31 cellular contexts compared by ENCODE assay signal in genomic region chr21:44834951-44835646, GRCh38. TPM values are rescaled to one million over a fixed set of nuclear protein-coding genes. Genes with fewer than 3 reads are reported as not detected.
DNase-seq lines count a peak whose midpoint lies in the region; ATAC-seq, FAIRE-seq and TF ChIP-seq lines count a peak whose summit lies in the region.
"Had no signal": no experiment of that assay in that cellular context is flagged by ENCODE, and none has a peak within 500 bp of the region (broad histone marks: within the 10 kb centered on the region; RNA-seq: fewer than 3 reads in every experiment).

No MANE protein-coding gene starts in this region.

- no peak overlapping the region for H3K9ac ChIP-seq in HepG2 (ENCODE audit: insufficient read depth, low read depth, low read length)

- TF ChIP-seq CTCF in choroid plexus epithelial cell (conservative IDR thresholded peaks at IDR 0.05; ENCODE audit: low read depth, low read length) (peak; percentile 8), HepG2 (CRISPR knock-in tag; IDR thresholded peaks at IDR 0.05) (peak; percentile 46), PC-9 (conservative IDR thresholded peaks at IDR 0.05) (no peak)

- no peak overlapping the region for H3K4me3 Mint-ChIP-seq in activated CD4-positive, alpha-beta T cell treated with anti-CD3 and anti-CD28 coated beads, Interleukin-2, amount 10 ng/mL, durations not matched to agents 7 days and 5 days
- H3K4me3 Mint-ChIP-seq: activated T-cell treated with anti-CD3 and anti-CD28 coated beads, Interleukin-2, amount 50 U/mL, for 24 hours; brain; CD8-positive, alpha-beta memory T cell; stimulated activated naive CD8-positive, alpha-beta T cell treated with anti-CD3 and anti-CD28 coated beads, Interleukin-15, Interleukin-2, amounts not matched to agents 100 ng/mL and 50 ng/mL, for 24 hours; T-helper 17 cell had no signal

- intact Hi-C loops in HepG2 (cut with micrococcal nuclease; ENCODE audit: unreplicated experiment): no loop called here
- intact Hi-C loops in PC-9 (cut with micrococcal nuclease; ENCODE audit: unreplicated experiment): no loop called here

- H3K27me3 Mint-ChIP-seq in activated CD4-positive, alpha-beta T cell treated with anti-CD3 and anti-CD28 coated beads, Interleukin-2, amount 10 ng/mL, durations not matched to agents 7 days and 5 days: no peaks in the 10 kb centered on the region
- H3K27me3 Mint-ChIP-seq: activated T-cell treated with anti-CD3 and anti-CD28 coated beads, Interleukin-2, amount 50 U/mL, for 24 hours; stimulated activated naive CD8-positive, alpha-beta T cell treated with anti-CD3 and anti-CD28 coated beads, Interleukin-15, Interleukin-2, amounts not matched to agents 100 ng/mL and 50 ng/mL, for 24 hours; T-helper 17 cell had no signal

- H3K79me2 ChIP-seq in HepG2 (ENCODE audit: insufficient read depth, low read length) (no peaks in the 10 kb centered on the region), PC-9 (ENCODE audit: low read depth) (no peaks in the 10 kb centered on the region)

- H3K9me2 ChIP-seq in PC-9 (ENCODE audit: insufficient read depth): no peaks in the 10 kb centered on the region

- peaks cover 7% of the 10 kb centered on the region for H3K4me1 Mint-ChIP-seq in activated CD4-positive, alpha-beta T cell treated with anti-CD3 and anti-CD28 coated beads, Interleukin-2, amount 10 ng/mL, durations not matched to agents 7 days and 5 days

- FAIRE-seq in HepG2 (lab: Jason Lieb, UNC): no peak
- FAIRE-seq: A204.1, G401.6, H54 had no signal

- H3K27me3 ChIP-seq in HepG2 (ENCODE audit: control insufficient read depth in 1 of 2, insufficient read depth in 2 of 2, low read length in 2 of 2) (peaks cover 4 to 24% of the 10 kb centered on the region in 2 experiments; a peak in 4 of 5 replicates), PC-9 (ENCODE audit: insufficient read depth, low read depth) (no peaks in the 10 kb centered on the region)
- H3K27me3 ChIP-seq: adrenal gland, uterus had no signal

- in situ Hi-C loops in HepG2 (cut with HindIII; ENCODE audit: extremely low pct_ligation_motif_present, low pct_unique_long_range_greater_than_20kb): no loop called here

- peaks cover 40% of the 10 kb centered on the region for H3K4me1 ChIP-seq in HepG2 (ENCODE audit: insufficient read depth, low read length)
- no peaks in the 10 kb centered on the region; the same call in 1 of the 2 replicates for H3K4me1 ChIP-seq in PC-9 (replicated peaks; ENCODE audit: insufficient read depth)
- H3K4me1 ChIP-seq: uterus had no signal

- H2AFZ ChIP-seq in HepG2 (ENCODE audit: low read length) (no peak overlapping the region), PC-9 (no peak overlapping the region)

- no peak overlapping the region for H3K4me3 ChIP-seq in choroid plexus epithelial cell (ENCODE audit: low read depth, low read length)
- no peak overlapping the region for H3K4me3 ChIP-seq in HepG2 (replicated peaks in 1 of 3; ENCODE audit: insufficient read depth in 1 of 3, low read depth in 2 of 3, low read length in 3 of 3)
- H3K4me3 ChIP-seq in PC-9: no peak overlapping the region
- H3K4me3 ChIP-seq: adrenal gland, thoracic aorta, uterus had no signal

- H3K9me3 Mint-ChIP-seq in activated CD4-positive, alpha-beta T cell treated with anti-CD3 and anti-CD28 coated beads, Interleukin-2, amount 10 ng/mL, durations not matched to agents 7 days and 5 days: peaks cover 2% of the 10 kb centered on the region
- H3K9me3 Mint-ChIP-seq: activated T-cell treated with anti-CD3 and anti-CD28 coated beads, Interleukin-2, amount 50 U/mL, for 24 hours; CD8-positive, alpha-beta memory T cell; naive B cell; stimulated activated naive CD8-positive, alpha-beta T cell treated with anti-CD3 and anti-CD28 coated beads, Interleukin-15, Interleukin-2, amounts not matched to agents 100 ng/mL and 50 ng/mL, for 24 hours had no signal

- H3K27ac ChIP-seq in HepG2 (ENCODE audit: extremely low read length, insufficient read depth, low read length): no peak overlapping the region
- no peak overlapping the region for H3K27ac ChIP-seq in PC-9
- H3K27ac ChIP-seq: adrenal gland, thoracic aorta, uterus had no signal

- 57% methylated on average over 19 of the region's 29 CpGs for WGBS in HepG2 (ENCODE audit: low lambda C conversion rate)

- peak overlapping the region; percentile 13 for H3K27ac Mint-ChIP-seq in activated CD4-positive, alpha-beta T cell treated with anti-CD3 and anti-CD28 coated beads, Interleukin-2, amount 10 ng/mL, durations not matched to agents 7 days and 5 days
- H3K27ac Mint-ChIP-seq: activated T-cell treated with anti-CD3 and anti-CD28 coated beads, Interleukin-2, amount 50 U/mL, for 24 hours; brain; CD8-positive, alpha-beta memory T cell; naive B cell; stimulated activated naive CD8-positive, alpha-beta T cell treated with anti-CD3 and anti-CD28 coated beads, Interleukin-15, Interleukin-2, amounts not matched to agents 100 ng/mL and 50 ng/mL, for 24 hours; T-helper 17 cell had no signal

- TF ChIP-seq POLR2A in HepG2 (IDR thresholded peaks at IDR 0.05; ENCODE audit: insufficient read depth in 1 of 2, low read depth in 2 of 2, low read length in 2 of 2): no peak

- H4K20me1 ChIP-seq in HepG2 (ENCODE audit: insufficient read depth, low read length) (no peaks in the 10 kb centered on the region), PC-9 (ENCODE audit: insufficient read depth) (no peaks in the 10 kb centered on the region)

- H3K9me3 ChIP-seq in HepG2 (ENCODE audit: low read length): no peaks in the 10 kb centered on the region
- H3K9me3 ChIP-seq in PC-9 (ENCODE audit: insufficient read depth, low read depth): no peaks in the 10 kb centered on the region
- H3K9me3 ChIP-seq: adrenal gland, thoracic aorta, uterus had no signal

- H3K4me2 ChIP-seq in HepG2 (ENCODE audit: low read depth, low read length): no peak overlapping the region
- H3K4me2 ChIP-seq in PC-9: no peak overlapping the region

- no peak for TF ChIP-seq RAD21 in HepG2 (CRISPR knock-in tag; IDR thresholded peaks at IDR 0.05)

- CTCF ChIA-PET in activated CD4-positive, alpha-beta T cell treated with anti-CD3 and anti-CD28 coated beads, Interleukin-2, amount 10 ng/mL, durations not matched to agents 7 days and 5 days (lab: Charles Lee): no interaction called here
- CTCF ChIA-PET in HepG2 (lab: Yijun Ruan, JAX; ENCODE audit: low intra/inter-chr PET ratio, low total read pairs): no interaction called here
- CTCF ChIA-PET in PC-9 (lab: Charles Lee): no interaction called here

- BruUV-seq in HepG2 (replicated peaks; lab: Mats Ljungman, UMichigan) (no TSS peak), PC-9 (replicated peaks; lab: Mats Ljungman, UMichigan) (no TSS peak)

- H3K36me3 Mint-ChIP-seq in activated CD4-positive, alpha-beta T cell treated with anti-CD3 and anti-CD28 coated beads, Interleukin-2, amount 10 ng/mL, durations not matched to agents 7 days and 5 days (ENCODE audit: low read depth): no peaks in the 10 kb centered on the region
- H3K36me3 Mint-ChIP-seq: brain; CD8-positive, alpha-beta memory T cell; naive B cell had no signal

- TF ChIP-seq EP300 in HepG2 (IDR thresholded peaks at IDR 0.05; ENCODE audit: low read depth in 2 of 2, low read length in 2 of 2) (no peak), HepG2 (CRISPR knock-in tag; IDR thresholded peaks at IDR 0.05; ENCODE audit: borderline replicate concordance) (no peak)

- ATAC-seq in HepG2: no peak
- ATAC-seq: T-helper 17 cell had no signal

- H3K36me3 ChIP-seq in HepG2 (replicated peaks in 1 of 2; ENCODE audit: control insufficient read depth in 1 of 2, insufficient read depth in 2 of 2, low read length in 2 of 2) (no peaks in the 10 kb centered on the region), PC-9 (ENCODE audit: low read depth) (no peaks in the 10 kb centered on the region)
- H3K36me3 ChIP-seq: adrenal gland, thoracic aorta, uterus had no signal

- no peaks in the 10 kb centered on the region for H3F3A ChIP-seq in PC-9 (ENCODE audit: insufficient read depth, low read depth)

- POLR2A ChIA-PET in activated CD4-positive, alpha-beta T cell treated with anti-CD3 and anti-CD28 coated beads, Interleukin-2, amount 10 ng/mL, durations not matched to agents 7 days and 5 days (lab: Charles Lee): no interaction called here
- POLR2A ChIA-PET in HepG2 (lab: Yijun Ruan, JAX): no interaction called here
- POLR2A ChIA-PET in PC-9 (lab: Charles Lee; ENCODE audit: unreplicated experiment): no interaction called here

- no peak for DNase-seq in activated CD4-positive, alpha-beta T cell treated with anti-CD3 and anti-CD28 coated beads, Interleukin-2, amount 10 ng/mL, durations not matched to agents 7 days and 5 days
- DNase-seq in activated CD4-positive, alpha-beta T cell treated with anti-CD3 and anti-CD28 coated beads, Interleukin-2, amount 50 U/mL, for 48 hours: no peak
- no peak for DNase-seq in choroid plexus epithelial cell (ENCODE audit: low read depth)
- DNase-seq in HepG2 (ENCODE audit: low spot score): no peak
- no peak for DNase-seq in middle frontal gyrus (ENCODE audit: extremely low spot score, low spot score)
- DNase-seq in NCI-H2029 (lab: John Stamatoyannopoulos, UW): no peak
- no peak for DNase-seq in SKM-1 treated with dmso at 0.1 percent for 144 hours (lab: John Stamatoyannopoulos, UW; ENCODE audit: unreplicated experiment)
- no peak for DNase-seq in PC-9
- DNase-seq: activated CD4-positive, alpha-beta T cell treated with anti-CD3 and anti-CD28 coated beads for 4 hours; activated naive CD4-positive, alpha-beta T cell; activated T-cell treated with anti-CD3 and anti-CD28 coated beads, Interleukin-2, amount 50 U/mL, for 24 hours; AML-193; CD8-positive, alpha-beta memory T cell; cerebellar nuclear complex; DMS53; mesendoderm; naive B cell; NCI-H1092; NCI-H187 treated with DMSO at 0.1 percent for 48 hours; NCI-H526 treated with DMSO at 0.1 percent for 48 hours; occipital lobe; RPMI8226; T-helper 17 cell; uterus had no signal

RNA-seq across cellular contexts. Expression of gene SUMO3, which starts 17.2 kb away (rescaled TPM):
- 10 to 100 TPM; 91.1 to 97.9 TPM for total RNA-seq in activated CD4-positive, alpha-beta T cell treated with anti-CD3 and anti-CD28 coated beads, Interleukin-2, amount 10 ng/mL, durations not matched to agents 7 days and 5 days
- total RNA-seq in HepG2 (2016; rRNA removed; fragmentation: Illumina TruSeq; extraction: Trizol) (92.4 and 111 TPM in 2 replicates), PC-9 (2021) (79.6 and 81.5 TPM in 2 replicates)
- total RNA-seq in HepG2 (2016; cell fraction: cytosol; rRNA removed; fragmentation: Illumina TruSeq; extraction: Trizol; ENCODE audit: low read depth): 75.4 and 89.7 TPM in 2 replicates
- total RNA-seq in HepG2 (2016; cell fraction: insoluble cytoplasmic fraction; rRNA removed; fragmentation: Illumina TruSeq; extraction: Trizol): 95.7 and 103 TPM in 2 replicates
- 169 and 187 TPM in 2 replicates for total RNA-seq in HepG2 (2016; cell fraction: membrane; rRNA removed; fragmentation: Illumina TruSeq; extraction: Trizol)
- 37.2 and 43.4 TPM in 2 replicates for total RNA-seq in HepG2 (2016; cell fraction: nucleus; rRNA removed; fragmentation: Illumina TruSeq; extraction: Trizol)
- polyA plus RNA-seq in HepG2 (2011; rRNA removed): 46.6 and 51.4 TPM in 2 replicates
- polyA plus RNA-seq in HepG2 (2011; cell fraction: cytosol; rRNA removed): 69.8 and 78.7 TPM in 2 replicates
- 23.1 and 24.9 TPM in 2 replicates for polyA plus RNA-seq in HepG2 (2011; cell fraction: nucleus; rRNA removed)
- polyA plus RNA-seq in HepG2 (2012): 80.3 and 83.9 TPM in 2 replicates
- 129 and 158 TPM in 2 replicates for polyA plus RNA-seq in HepG2 (2016; cell fraction: cytosol; fragmentation: Illumina TruSeq; extraction: Trizol; ENCODE audit: low read depth)
- polyA plus RNA-seq in HepG2 (2016; cell fraction: insoluble cytoplasmic fraction; fragmentation: Illumina TruSeq; extraction: Trizol; ENCODE audit: low read depth): 154 and 159 TPM in 2 replicates
- polyA plus RNA-seq in HepG2 (2016; cell fraction: membrane; fragmentation: Illumina TruSeq; extraction: Trizol; ENCODE audit: low read depth): 228 and 251 TPM in 2 replicates
- 69.6 and 74.5 TPM in 2 replicates for polyA plus RNA-seq in HepG2 (2016; cell fraction: nucleus; fragmentation: Illumina TruSeq; extraction: Trizol; ENCODE audit: insufficient read depth, low read depth)
- 52.3 and 76.3 TPM in 2 replicates for polyA minus RNA-seq in HepG2 (2011; rRNA and poly(A)+ RNA removed; ENCODE audit: low replicate concordance)
- 36.4 and 40.4 TPM in 2 replicates for polyA minus RNA-seq in HepG2 (2011; cell fraction: cytosol; rRNA and poly(A)+ RNA removed)
- polyA minus RNA-seq in HepG2 (2011; cell fraction: nucleus; rRNA and poly(A)+ RNA removed): 19.8 and 23.2 TPM in 2 replicates

RNA-seq across cellular contexts. Expression of gene UBE2G2, which starts 33.5 kb away (rescaled TPM):
- 100 to 1,000 TPM in 1 of 2 experiments, 10 to 100 TPM in 1; 95.8 to 103 TPM for total RNA-seq in activated CD4-positive, alpha-beta T cell treated with anti-CD3 and anti-CD28 coated beads, Interleukin-2, amount 10 ng/mL, durations not matched to agents 7 days and 5 days
- total RNA-seq in HepG2 (2016; rRNA removed; fragmentation: Illumina TruSeq; extraction: Trizol) (55.4 and 62.0 TPM in 2 replicates), PC-9 (2021) (51.9 and 52.7 TPM in 2 replicates)
- total RNA-seq in HepG2 (2016; cell fraction: cytosol; rRNA removed; fragmentation: Illumina TruSeq; extraction: Trizol; ENCODE audit: low read depth): 6.2 and 7.8 TPM in 2 replicates
- total RNA-seq in HepG2 (2016; cell fraction: insoluble cytoplasmic fraction; rRNA removed; fragmentation: Illumina TruSeq; extraction: Trizol): 55.6 and 59.2 TPM in 2 replicates
- 24.1 and 25.4 TPM in 2 replicates for total RNA-seq in HepG2 (2016; cell fraction: membrane; rRNA removed; fragmentation: Illumina TruSeq; extraction: Trizol)
- 58.4 and 64.5 TPM in 2 replicates for total RNA-seq in HepG2 (2016; cell fraction: nucleus; rRNA removed; fragmentation: Illumina TruSeq; extraction: Trizol)
- 92.0 and 106 TPM in 2 replicates for polyA plus RNA-seq in HepG2 (2011; rRNA removed)
- 65.4 and 70.1 TPM in 2 replicates for polyA plus RNA-seq in HepG2 (2011; cell fraction: cytosol; rRNA removed)
- polyA plus RNA-seq in HepG2 (2011; cell fraction: nucleus; rRNA removed): 159 and 211 TPM in 2 replicates
- polyA plus RNA-seq in HepG2 (2012): 63.5 and 84.4 TPM in 2 replicates
- 6.2 and 8.1 TPM in 2 replicates for polyA plus RNA-seq in HepG2 (2016; cell fraction: cytosol; fragmentation: Illumina TruSeq; extraction: Trizol; ENCODE audit: low read depth)
- polyA plus RNA-seq in HepG2 (2016; cell fraction: insoluble cytoplasmic fraction; fragmentation: Illumina TruSeq; extraction: Trizol; ENCODE audit: low read depth): 70.2 and 76.6 TPM in 2 replicates
- 18.6 and 20.2 TPM in 2 replicates for polyA plus RNA-seq in HepG2 (2016; cell fraction: membrane; fragmentation: Illumina TruSeq; extraction: Trizol; ENCODE audit: low read depth)
- 135 and 144 TPM in 2 replicates for polyA plus RNA-seq in HepG2 (2016; cell fraction: nucleus; fragmentation: Illumina TruSeq; extraction: Trizol; ENCODE audit: insufficient read depth, low read depth)
- 53.7 and 134 TPM in 2 replicates for polyA minus RNA-seq in HepG2 (2011; rRNA and poly(A)+ RNA removed; ENCODE audit: low replicate concordance)
- polyA minus RNA-seq in HepG2 (2011; cell fraction: cytosol; rRNA and poly(A)+ RNA removed): 25.8 and 27.2 TPM in 2 replicates
- polyA minus RNA-seq in HepG2 (2011; cell fraction: nucleus; rRNA and poly(A)+ RNA removed): 110 and 138 TPM in 2 replicates

RNA-seq across cellular contexts. Expression of gene PTTG1IP, which starts 38.4 kb away (rescaled TPM):
- total RNA-seq in activated CD4-positive, alpha-beta T cell treated with anti-CD3 and anti-CD28 coated beads, Interleukin-2, amount 10 ng/mL, durations not matched to agents 7 days and 5 days: 10 to 100 TPM; 70.2 to 79.9 TPM
- total RNA-seq in HepG2 (2016; rRNA removed; fragmentation: Illumina TruSeq; extraction: Trizol) (89.4 and 161 TPM in 2 replicates), PC-9 (2021) (162 and 174 TPM in 2 replicates)
- total RNA-seq in HepG2 (2016; cell fraction: cytosol; rRNA removed; fragmentation: Illumina TruSeq; extraction: Trizol; ENCODE audit: low read depth): 42.7 and 52.7 TPM in 2 replicates
- total RNA-seq in HepG2 (2016; cell fraction: insoluble cytoplasmic fraction; rRNA removed; fragmentation: Illumina TruSeq; extraction: Trizol): 93.0 and 159 TPM in 2 replicates
- total RNA-seq in HepG2 (2016; cell fraction: membrane; rRNA removed; fragmentation: Illumina TruSeq; extraction: Trizol): 72.6 and 73.1 TPM in 2 replicates
- 137 and 161 TPM in 2 replicates for total RNA-seq in HepG2 (2016; cell fraction: nucleus; rRNA removed; fragmentation: Illumina TruSeq; extraction: Trizol)
- 700 and 734 TPM in 2 replicates for polyA plus RNA-seq in HepG2 (2011; rRNA removed)
- 548 and 662 TPM in 2 replicates for polyA plus RNA-seq in HepG2 (2011; cell fraction: cytosol; rRNA removed)
- polyA plus RNA-seq in HepG2 (2011; cell fraction: nucleus; rRNA removed): 529 and 555 TPM in 2 replicates
- polyA plus RNA-seq in HepG2 (2012): 435 and 453 TPM in 2 replicates
- 22.2 and 24.3 TPM in 2 replicates for polyA plus RNA-seq in HepG2 (2016; cell fraction: cytosol; fragmentation: Illumina TruSeq; extraction: Trizol; ENCODE audit: low read depth)
- polyA plus RNA-seq in HepG2 (2016; cell fraction: insoluble cytoplasmic fraction; fragmentation: Illumina TruSeq; extraction: Trizol; ENCODE audit: low read depth): 90.0 and 95.3 TPM in 2 replicates
- polyA plus RNA-seq in HepG2 (2016; cell fraction: membrane; fragmentation: Illumina TruSeq; extraction: Trizol; ENCODE audit: low read depth): 47.9 and 49.9 TPM in 2 replicates
- 267 and 281 TPM in 2 replicates for polyA plus RNA-seq in HepG2 (2016; cell fraction: nucleus; fragmentation: Illumina TruSeq; extraction: Trizol; ENCODE audit: insufficient read depth, low read depth)
- 110 and 581 TPM in 2 replicates for polyA minus RNA-seq in HepG2 (2011; rRNA and poly(A)+ RNA removed; ENCODE audit: low replicate concordance)
- polyA minus RNA-seq in HepG2 (2011; cell fraction: cytosol; rRNA and poly(A)+ RNA removed): 491 and 595 TPM in 2 replicates
- 203 and 242 TPM in 2 replicates for polyA minus RNA-seq in HepG2 (2011; cell fraction: nucleus; rRNA and poly(A)+ RNA removed)
